Comparison of ENCODE assay signal across 9 cellular contexts in the genomic region with DNA sequence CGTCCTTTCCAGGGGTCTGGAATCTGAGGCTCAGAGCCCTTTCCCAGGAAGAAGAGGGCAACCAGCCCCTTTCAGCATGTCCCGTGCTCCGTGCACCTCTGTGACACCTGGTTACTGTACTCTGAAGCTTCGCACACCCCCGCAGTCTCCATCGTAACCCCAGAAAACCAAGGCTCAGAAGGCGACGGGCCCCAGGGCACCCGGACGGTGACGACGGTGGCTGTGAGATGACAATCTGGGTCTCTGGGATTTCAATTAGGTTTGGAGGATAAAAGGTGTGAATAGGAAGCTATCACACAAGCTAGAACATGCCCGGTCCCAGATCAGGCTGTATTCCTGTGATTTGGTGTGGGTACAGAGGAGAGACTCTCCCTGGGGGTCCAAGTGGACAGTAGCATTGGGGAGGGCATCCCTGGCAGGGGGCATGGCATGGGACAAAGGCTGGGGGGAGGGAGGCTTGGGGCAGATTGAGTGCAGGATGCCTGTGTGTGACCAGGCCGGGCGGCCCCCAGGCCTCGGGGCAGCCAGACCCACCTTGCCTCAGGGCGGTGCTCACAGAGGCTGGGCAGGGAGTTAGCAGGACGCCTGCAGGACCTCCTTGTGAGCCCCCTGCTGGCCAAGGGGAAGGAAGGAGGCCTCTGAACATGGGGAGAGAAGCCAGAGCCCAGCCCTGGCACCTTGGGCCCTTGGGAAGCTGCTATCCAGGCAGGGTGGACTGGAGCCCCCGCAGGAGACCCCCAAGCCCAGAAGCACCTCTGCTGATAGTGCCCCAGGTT. TPM values are rescaled to one million over a fixed set of nuclear protein-coding genes. Genes with fewer than 3 reads are reported as not detected.
DNase-seq lines count a peak whose midpoint lies in the region; ATAC-seq and TF ChIP-seq lines count a peak whose summit lies in the region.
"Had no signal": no experiment of that assay in that cellular context is flagged by ENCODE, and none has a peak within 500 bp of the region (broad histone marks: within the 10 kb centered on the region; RNA-seq: fewer than 3 reads in every experiment).

No MANE protein-coding gene starts in this region.

- peak overlapping the region; percentile 74 for H3K4me3 Mint-ChIP-seq in T-helper 17 cell

- TF ChIP-seq CTCF in BE2C (IDR thresholded peaks at IDR 0.05; ENCODE audit: low read depth, low read length) (peak; percentile 56), GM12873 (IDR thresholded peaks at IDR 0.05; ENCODE audit: insufficient read depth, low read depth, low read length, missing control alignments) (peak; percentile 51), smooth muscle cell (IDR thresholded peaks at IDR 0.05; ENCODE audit: borderline replicate concordance, insufficient read depth, poor library complexity, severe bottlenecking) (no peak)

- no peaks in the 10 kb centered on the region for H3K9me3 ChIP-seq in BE2C
- no peaks in the 10 kb centered on the region for H3K9me3 ChIP-seq in T-helper 17 cell (ENCODE audit: control insufficient read depth, low read length, poor library complexity, severe bottlenecking)
- H3K9me3 ChIP-seq in right cardiac atrium (ENCODE audit: control insufficient read depth, low read length): no peaks in the 10 kb centered on the region
- H3K9me3 ChIP-seq in smooth muscle cell (replicated peaks; ENCODE audit: low read depth): no peaks in the 10 kb centered on the region

- intact Hi-C loops in right cardiac atrium (cut with DNase I): no loop called here

- DNase-seq in BE2C (peak; percentile 53), T-helper 17 cell (no peak), right cardiac atrium (peak in 2 of 3 donors; percentile 24 to 31), SIG-M5 treated with dmso at 0.1 percent for 504 hours (lab: John Stamatoyannopoulos, UW; ENCODE audit: unreplicated experiment) (no peak), hippocampal formation (lab: John Stamatoyannopoulos, UW) (no peak), medulla oblongata (ENCODE audit: extremely low spot score) (no peak), smooth muscle cell (lab: John Stamatoyannopoulos, UW; ENCODE audit: unreplicated experiment) (no peak)

- H4K20me1 ChIP-seq in smooth muscle cell (ENCODE audit: low read depth): no peaks in the 10 kb centered on the region

- H3K27me3 ChIP-seq in BE2C (peaks cover 20% of the 10 kb centered on the region), right cardiac atrium (ENCODE audit: control insufficient read depth, insufficient read depth) (no peaks in the 10 kb centered on the region), smooth muscle cell (ENCODE audit: low read depth) (no peaks in the 10 kb centered on the region)

- H3K27ac ChIP-seq in right cardiac atrium (ENCODE audit: low read length) (no peak overlapping the region), smooth muscle cell (ENCODE audit: low read depth) (no peak overlapping the region)
- H3K27ac ChIP-seq: epithelial cell of prostate had no signal

- H3K36me3 ChIP-seq in BE2C (no peaks in the 10 kb centered on the region), smooth muscle cell (ENCODE audit: low read depth) (no peaks in the 10 kb centered on the region)

- no peak overlapping the region for H3K4me2 ChIP-seq in smooth muscle cell

- no peak overlapping the region for H3K9ac ChIP-seq in smooth muscle cell (ENCODE audit: low read depth)

- H3K79me2 ChIP-seq in smooth muscle cell (ENCODE audit: low read depth): no peaks in the 10 kb centered on the region

- no peaks in the 10 kb centered on the region for H3F3A ChIP-seq in smooth muscle cell (ENCODE audit: low read depth)

- no peak for ATAC-seq in T-helper 17 cell
- no peak for ATAC-seq in right cardiac atrium

- H3K27ac Mint-ChIP-seq in T-helper 17 cell: peak overlapping the region; percentile 53

- H3K4me1 Mint-ChIP-seq in T-helper 17 cell: peaks cover 23% of the 10 kb centered on the region

- peaks cover 19% of the 10 kb centered on the region for H3K36me3 Mint-ChIP-seq in T-helper 17 cell (ENCODE audit: low read depth)

- WGBS in right cardiac atrium: 68% methylated on average over 19 of the region's 19 CpGs
- WGBS in smooth muscle cell (ENCODE audit: low lambda C conversion rate): 81% methylated on average over 17 of the region's 19 CpGs

- H3K4me1 ChIP-seq in BE2C (no peaks in the 10 kb centered on the region), right cardiac atrium (ENCODE audit: control insufficient read depth, insufficient read depth, low read length) (no peaks in the 10 kb centered on the region), smooth muscle cell (ENCODE audit: low read depth) (no peaks in the 10 kb centered on the region)

- peaks cover 61% of the 10 kb centered on the region for H3K27me3 Mint-ChIP-seq in T-helper 17 cell

- H3K4me3 ChIP-seq in BE2C (ENCODE audit: low read depth, low read length) (no peak overlapping the region), right cardiac atrium (ENCODE audit: low read length) (no peak overlapping the region), smooth muscle cell (no peak overlapping the region)

- no peak overlapping the region for H2AFZ ChIP-seq in smooth muscle cell (ENCODE audit: low read depth)

RNA-seq across cellular contexts. Expression of a gene that starts 23.4 kb away (rescaled TPM):
- 179 TPM for polyA plus RNA-seq in BE2C (2012; ENCODE audit: insufficient read depth, insufficient read length, low read depth)
- 10 to 100 TPM; 22.8 to 23.6 TPM for total RNA-seq in T-helper 17 cell
- 10 to 100 TPM; 11.6 to 16.2 (median 13.9) TPM for total RNA-seq in right cardiac atrium
- polyA plus RNA-seq in right cardiac atrium: 27.6 TPM
- total RNA-seq in smooth muscle cell: 24.5 and 30.7 TPM in 2 replicates
- 45.2 and 45.3 TPM in 2 replicates for polyA plus RNA-seq in smooth muscle cell

RNA-seq across cellular contexts. Expression of a gene that starts 37.3 kb away (rescaled TPM):
- 0.59 TPM for polyA plus RNA-seq in BE2C (2012; ENCODE audit: insufficient read depth, insufficient read length, low read depth)
- total RNA-seq in T-helper 17 cell (not detected), right cardiac atrium (under 1 TPM in 3 of 4 donors, not detected in 1; 0.26 to 0.62 (median 0.49) TPM), smooth muscle cell (4.8 and 6.6 TPM in 2 replicates)
- polyA plus RNA-seq in right cardiac atrium (0.38 TPM), smooth muscle cell (1.6 and 4.5 TPM in 2 replicates)

Comparison
In these comparisons a context has a peak if more than half of its experiments do, and no peak if none do; other contexts are left out.
1. DNase-seq: peak in BE2C (single experiment) and right cardiac atrium (2 of 3); none in T-helper 17 cell (0 of 3), SIG-M5 treated with dmso at 0.1 percent for 504 hours (single experiment), hippocampal formation (0 of 2), medulla oblongata (single experiment) and smooth muscle cell (single experiment).